In the genomic region with DNA sequence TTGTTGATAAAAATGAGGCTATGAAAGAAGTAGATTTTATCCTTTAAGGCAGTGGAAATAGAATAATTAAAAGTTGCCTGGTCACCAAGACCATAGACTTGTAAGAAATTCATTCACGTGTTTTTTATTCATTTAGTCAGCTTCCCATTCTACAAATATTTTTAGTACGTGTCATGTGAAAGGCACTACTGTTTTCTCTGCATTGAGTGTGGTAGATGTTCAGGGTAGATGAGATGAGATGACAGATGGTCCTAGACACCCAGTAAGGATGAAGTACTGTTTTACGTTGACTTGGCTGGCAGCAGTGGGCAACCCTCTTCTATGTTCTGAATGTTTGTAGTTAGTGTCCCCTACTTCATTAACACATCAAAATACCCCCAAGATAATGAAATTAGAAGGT, we compare ENCODE assay signal across 18 cellular contexts.
DNase-seq lines count a peak whose midpoint lies in the region; ATAC-seq and TF ChIP-seq lines count a peak whose summit lies in the region.
"Had no signal": no experiment of that assay in that cellular context is flagged by ENCODE, and none has a peak within 500 bp of the region (broad histone marks: within the 10 kb centered on the region; RNA-seq: fewer than 3 reads in every experiment).

No MANE protein-coding gene starts in this region.

- peak overlapping the region; percentile 72 for H3K4me2 ChIP-seq in OCI-LY7 (ENCODE audit: low read length)

- ATAC-seq in sciatic nerve (peak; percentile 67), gastrocnemius medialis (no peak)
- no peak for ATAC-seq in stimulated activated effector memory CD8-positive, alpha-beta T cell treated with anti-CD3 and anti-CD28 coated beads, Interleukin-12 subunit alpha, Interleukin-12 subunit beta, amount 100 ng/mL, for 72 hours
- ATAC-seq: activated CD8-positive, alpha-beta memory T cell treated with anti-CD3 and anti-CD28 coated beads, Interleukin-2, amount 10 ng/mL, durations not matched to agents 7 days and 5 days; gastroesophageal sphincter; naive thymus-derived CD8-positive, alpha-beta T cell had no signal

- in situ Hi-C loops in gastrocnemius medialis (cut with MboI; ENCODE audit: low sequenced_read_pairs in 4 of 4): no loop called here

- no peaks in the 10 kb centered on the region for H3K36me3 Mint-ChIP-seq in stimulated activated effector memory CD8-positive, alpha-beta T cell treated with anti-CD3 and anti-CD28 coated beads, Interleukin-12 subunit alpha, Interleukin-12 subunit beta, amount 100 ng/mL, for 72 hours
- H3K36me3 Mint-ChIP-seq: activated CD8-positive, alpha-beta memory T cell treated with anti-CD3 and anti-CD28 coated beads, Interleukin-2, amount 10 ng/mL, durations not matched to agents 7 days and 5 days; naive thymus-derived CD8-positive, alpha-beta T cell had no signal

- intact Hi-C loops in OCI-LY7 (cut with micrococcal nuclease; ENCODE audit: unreplicated experiment) (loop anchor here (5.0 kb wide), 2 partner anchors 96 to 226 kb away; partner anchors contain the start of gene ARHGAP24), sciatic nerve (cut with DNase I) (no loop called here), gastrocnemius medialis (cut with DNase I; ENCODE audit: low total_unique reads) (no loop called here)

- peak overlapping the region; percentile 94 for H2AFZ ChIP-seq in OCI-LY7 (ENCODE audit: low read length)

- H3K27ac Mint-ChIP-seq in stimulated activated effector memory CD8-positive, alpha-beta T cell treated with anti-CD3 and anti-CD28 coated beads, Interleukin-12 subunit alpha, Interleukin-12 subunit beta, amount 100 ng/mL, for 72 hours: no peak overlapping the region
- H3K27ac Mint-ChIP-seq: activated CD8-positive, alpha-beta memory T cell treated with anti-CD3 and anti-CD28 coated beads, Interleukin-2, amount 10 ng/mL, durations not matched to agents 7 days and 5 days had no signal

- no peak for TF ChIP-seq CTCF in OCI-LY7 (conservative IDR thresholded peaks at IDR 0.05; ENCODE audit: low read length)
- TF ChIP-seq CTCF in fibroblast of mammary gland (conservative IDR thresholded peaks at IDR 0.05; ENCODE audit: control insufficient read depth, insufficient read depth, low read depth, low read length): no peak
- TF ChIP-seq CTCF in gastrocnemius medialis (IDR thresholded peaks at IDR 0.05 in 4 of 5, conservative IDR thresholded peaks at IDR 0.05 in 1 of 5): no peak

- POLR2A ChIA-PET in OCI-LY7 (lab: Charles Lee): interaction anchor here (0.6 to 5.6 kb wide), 8 partner anchors 8 to 335 kb away, joined by 3 to 47 read pairs (median 4); no protein-coding TSS in a partner anchor

- H4K20me1 ChIP-seq in OCI-LY7 (ENCODE audit: insufficient read depth, low read length): no peaks in the 10 kb centered on the region

- peaks cover 21% of the 10 kb centered on the region; the same call in 1 of the 2 replicates for H3K9me3 ChIP-seq in OCI-LY7 (ENCODE audit: low read length)
- no peaks in the 10 kb centered on the region for H3K9me3 ChIP-seq in gastrocnemius medialis
- H3K9me3 ChIP-seq: ascending aorta, colonic mucosa, gastroesophageal sphincter had no signal

- no TSS peak for BruUV-seq in OCI-LY7 (replicated peaks; lab: Mats Ljungman, UMichigan)

- CTCF ChIA-PET in OCI-LY7 (lab: Charles Lee; ENCODE audit: unreplicated experiment): no interaction called here

- DNase-seq in COLO829 (ENCODE audit: low spot score) (peak; percentile 93), OCI-LY7 (ENCODE audit: low spot score) (peak; percentile 33), fibroblast of mammary gland (ENCODE audit: low read depth) (peak; percentile 17), sciatic nerve (ENCODE audit: low spot score) (no peak), gastrocnemius medialis (no peak), dedifferentiated amniotic fluid mesenchymal stem cell (ENCODE audit: extremely low spot score) (no peak), AG20443 (ENCODE audit: low spot score) (no peak)
- no peak for DNase-seq in stimulated activated effector memory CD8-positive, alpha-beta T cell treated with anti-CD3 and anti-CD28 coated beads, Interleukin-12 subunit alpha, Interleukin-12 subunit beta, amount 100 ng/mL, for 72 hours (ENCODE audit: low spot score in 2 of 2)
- DNase-seq: activated CD4-positive, alpha-beta T cell treated with anti-CD3 and anti-CD28 coated beads for 1 hour; activated CD8-positive, alpha-beta memory T cell treated with anti-CD3 and anti-CD28 coated beads, Interleukin-2, amount 10 ng/mL, durations not matched to agents 7 days and 5 days; activated effector memory CD4-positive, alpha-beta T cell treated with anti-CD3 and anti-CD28 coated beads, Interleukin-2, amount 50 U/mL, for 16 hours; colonic mucosa; COR-L47; naive thymus-derived CD8-positive, alpha-beta T cell; NCI-H1092 treated with DMSO at 0.1 percent for 48 hours; NCI-H526 treated with DMSO at 0.1 percent for 48 hours had no signal

- H3K27me3 ChIP-seq in gastrocnemius medialis: no peaks in the 10 kb centered on the region
- H3K27me3 ChIP-seq: ascending aorta, colonic mucosa, gastroesophageal sphincter had no signal

- H3K4me3 Mint-ChIP-seq in stimulated activated effector memory CD8-positive, alpha-beta T cell treated with anti-CD3 and anti-CD28 coated beads, Interleukin-12 subunit alpha, Interleukin-12 subunit beta, amount 100 ng/mL, for 72 hours: no peak overlapping the region
- H3K4me3 Mint-ChIP-seq: activated CD8-positive, alpha-beta memory T cell treated with anti-CD3 and anti-CD28 coated beads, Interleukin-2, amount 10 ng/mL, durations not matched to agents 7 days and 5 days had no signal

- H3K27ac ChIP-seq in OCI-LY7 (ENCODE audit: low read depth, low read length, poor library complexity, severe bottlenecking) (peak overlapping the region; percentile 99), gastrocnemius medialis (peak overlapping the region in 1 of 4 donors; percentile 13)
- H3K27ac ChIP-seq: colonic mucosa had no signal

- no peaks in the 10 kb centered on the region for H3K4me1 Mint-ChIP-seq in stimulated activated effector memory CD8-positive, alpha-beta T cell treated with anti-CD3 and anti-CD28 coated beads, Interleukin-12 subunit alpha, Interleukin-12 subunit beta, amount 100 ng/mL, for 72 hours
- H3K4me1 Mint-ChIP-seq: activated CD8-positive, alpha-beta memory T cell treated with anti-CD3 and anti-CD28 coated beads, Interleukin-2, amount 10 ng/mL, durations not matched to agents 7 days and 5 days had no signal

- H3K79me2 ChIP-seq in OCI-LY7 (ENCODE audit: insufficient read depth, low read depth, low read length): no peaks in the 10 kb centered on the region

- no peak for TF ChIP-seq POLR2A in gastrocnemius medialis (IDR thresholded peaks at IDR 0.05)

- H3K4me3 ChIP-seq in OCI-LY7 (ENCODE audit: low read depth, low read length, poor library complexity, severe bottlenecking): peak overlapping the region; percentile 37
- no peak overlapping the region for H3K4me3 ChIP-seq in fibroblast of mammary gland (ENCODE audit: control insufficient read depth, low read depth, low read length)
- no peak overlapping the region for H3K4me3 ChIP-seq in gastrocnemius medialis
- H3K4me3 ChIP-seq: ascending aorta, colonic mucosa, gastroesophageal sphincter had no signal

- H3K36me3 ChIP-seq in OCI-LY7 (ENCODE audit: insufficient read depth, low read length): peaks cover 16% of the 10 kb centered on the region
- no peaks in the 10 kb centered on the region for H3K36me3 ChIP-seq in gastrocnemius medialis
- H3K36me3 ChIP-seq: ascending aorta, colonic mucosa, gastroesophageal sphincter had no signal

- H3K9me3 Mint-ChIP-seq in stimulated activated effector memory CD8-positive, alpha-beta T cell treated with anti-CD3 and anti-CD28 coated beads, Interleukin-12 subunit alpha, Interleukin-12 subunit beta, amount 100 ng/mL, for 72 hours: peaks cover 20% of the 10 kb centered on the region

- no peaks in the 10 kb centered on the region for H3K9me2 ChIP-seq in OCI-LY7 (ENCODE audit: insufficient read depth, low read length)

- peaks cover 64% of the 10 kb centered on the region for H3K4me1 ChIP-seq in OCI-LY7 (ENCODE audit: insufficient read depth, low read length, poor library complexity, severe bottlenecking)
- H3K4me1 ChIP-seq in gastrocnemius medialis: no peaks in the 10 kb centered on the region
- H3K4me1 ChIP-seq: ascending aorta, colonic mucosa, gastroesophageal sphincter had no signal

Comparison
In these comparisons a context has a peak if more than half of its experiments do, and no peak if none do; other contexts are left out.
1. DNase-seq: peak in COLO829 (single experiment), OCI-LY7 (single experiment) and fibroblast of mammary gland (single experiment); none in sciatic nerve (single experiment), gastrocnemius medialis (0 of 2), dedifferentiated amniotic fluid mesenchymal stem cell (single experiment), AG20443 (single experiment) and stimulated activated effector memory CD8-positive, alpha-beta T cell treated with anti-CD3 and anti-CD28 coated beads, Interleukin-12 subunit alpha, Interleukin-12 subunit beta, amount 100 ng/mL, for 72 hours (0 of 2).